12 cellular contexts compared by ENCODE assay signal in genomic region chr18:50820901-50821520, GRCh38. TPM values are rescaled to one million over a fixed set of nuclear protein-coding genes. Genes with fewer than 3 reads are reported as not detected.
A peak's percentile ranks its signal among the peaks of the same experiment; 100 is the strongest.
DNase-seq lines count a peak whose midpoint lies in the region; TF ChIP-seq lines count a peak whose summit lies in the region.
"Had no signal": no experiment of that assay in that cellular context is flagged by ENCODE, and none has a peak within 500 bp of the region (broad histone marks: within the 10 kb centered on the region; RNA-seq: fewer than 3 reads in every experiment).

No MANE protein-coding gene starts in this region.

- no peaks in the 10 kb centered on the region for H3K36me3 ChIP-seq in esophagus squamous epithelium

- 69% methylated on average over 5 of the region's 5 CpGs for WGBS in esophagus squamous epithelium, 2 donors

- H3K27me3 ChIP-seq in esophagus squamous epithelium: no peaks in the 10 kb centered on the region
- H3K27me3 ChIP-seq: foreskin keratinocyte had no signal

- no peak overlapping the region for H3K4me3 ChIP-seq in esophagus squamous epithelium

- DNase-seq in NCI-H1694 treated with DMSO at 0.1 percent for 48 hours (lab: John Stamatoyannopoulos, UW): peak; percentile 4
- no peak for DNase-seq in NCI-H1694 (lab: John Stamatoyannopoulos, UW)
- DNase-seq in NOMO-1 (lab: John Stamatoyannopoulos, UW; ENCODE audit: unreplicated experiment in 2 of 2): peak; percentile 52 to 86
- DNase-seq in esophagus squamous epithelium (lab: John Stamatoyannopoulos, UW): no peak
- DNase-seq in substantia nigra (lab: John Stamatoyannopoulos, UW): peak in 1 of 49 donors; percentile 13
- DNase-seq in posterior cingulate gyrus: no peak
- no peak for DNase-seq in SW480 (ENCODE audit: low spot score)
- no peak for DNase-seq in amniotic stem cell (lab: John Stamatoyannopoulos, UW)
- DNase-seq: foreskin keratinocyte; NK-92 treated with Interleukin-12 subunit alpha and Interleukin-12 subunit beta, amount 100 ng/mL, for 24 hours; stimulated activated naive CD8-positive, alpha-beta T cell treated with anti-CD3 and anti-CD28 coated beads, Interleukin-15, amount 100 ng/mL, for 72 hours had no signal

- intact Hi-C loops in esophagus squamous epithelium (cut with DNase I) (no loop called here), posterior cingulate gyrus (cut with DNase I) (loop anchor here (1.0 to 5.0 kb wide), 2 partner anchors 56 to 230 kb away; partner anchors contain the start of gene ME2)

- H3K9me3 ChIP-seq in esophagus squamous epithelium: no peaks in the 10 kb centered on the region

- TF ChIP-seq CTCF in esophagus squamous epithelium (IDR thresholded peaks at IDR 0.05): no peak

- H3K4me1 ChIP-seq in esophagus squamous epithelium: peaks cover 0 to 46% (median 11%) of the 10 kb centered on the region in 3 donors
- H3K4me1 ChIP-seq: foreskin keratinocyte had no signal

- TF ChIP-seq POLR2A in esophagus squamous epithelium (IDR thresholded peaks at IDR 0.05): no peak

- H3K27ac ChIP-seq in esophagus squamous epithelium: peak overlapping the region in 3 of 4 donors; percentile 39 to 65 (median 60)
- peak overlapping the region; percentile 24 for H3K27ac ChIP-seq in substantia nigra (ENCODE audit: low read depth, low read length, poor library complexity, severe bottlenecking)
- H3K27ac ChIP-seq: 22Rv1, foreskin keratinocyte had no signal

RNA-seq across cellular contexts. Expression of gene MRO, which starts 1.2 kb away (rescaled TPM):
- total RNA-seq in esophagus squamous epithelium: 1 to 10 TPM in 1 of 4 donors, under 1 TPM in 3; 0.13 to 1.7 (median 0.83) TPM
- total RNA-seq: foreskin keratinocyte had no signal

RNA-seq across cellular contexts. Expression of gene ME2, which starts 57.9 kb away (rescaled TPM):
- 10 to 100 TPM; 18.5 to 32.2 (median 25.5) TPM for total RNA-seq in esophagus squamous epithelium

Comparison
In these comparisons a context has a peak if more than half of its experiments do, and no peak if none do; other contexts are left out.
1. DNase-seq: peak in NCI-H1694 treated with DMSO at 0.1 percent for 48 hours (single experiment) and NOMO-1 (2 of 2); none in NCI-H1694 (single experiment), esophagus squamous epithelium (single experiment), posterior cingulate gyrus (0 of 10), SW480 (single experiment) and amniotic stem cell (single experiment).